Comparison of ENCODE assay signal across 10 cellular contexts in the genomic region with DNA sequence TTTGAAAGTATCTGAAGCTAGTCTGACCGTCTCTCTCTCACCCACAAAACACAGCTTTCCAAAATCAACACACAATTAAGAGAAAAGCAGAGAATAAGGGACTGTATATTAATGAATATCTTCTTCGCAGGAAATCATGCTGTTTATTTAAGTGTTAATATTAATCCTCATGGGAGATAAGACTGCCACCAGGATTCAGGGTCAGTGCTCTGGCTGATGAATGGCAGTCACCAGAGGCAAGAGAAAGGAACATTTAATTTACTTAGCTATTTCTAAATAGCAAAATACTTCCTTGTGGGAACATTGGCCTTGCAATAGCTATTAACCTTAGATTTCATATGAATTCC. TPM values are rescaled to one million over a fixed set of nuclear protein-coding genes. Genes with fewer than 3 reads are reported as not detected.
A peak's percentile ranks its signal among the peaks of the same experiment; 100 is the strongest.
DNase-seq lines count a peak whose midpoint lies in the region; ATAC-seq and TF ChIP-seq lines count a peak whose summit lies in the region.
"Had no signal": no experiment of that assay in that cellular context is flagged by ENCODE, and none has a peak within 500 bp of the region (broad histone marks: within the 10 kb centered on the region; RNA-seq: fewer than 3 reads in every experiment).

No MANE protein-coding gene starts in this region.

- H3K27ac ChIP-seq in upper lobe of left lung: peak overlapping the region; percentile 38 to 99 (median 60)
- H3K27ac ChIP-seq in MM.1S (ENCODE audit: low read length): no peak overlapping the region
- H3K27ac ChIP-seq in heart right ventricle: peak overlapping the region in 1 of 10 donors; percentile 41

- no peak overlapping the region for H3K4me2 ChIP-seq in MM.1S (ENCODE audit: low read depth, low read length)

- H3K27ac Mint-ChIP-seq in activated naive CD4-positive, alpha-beta T cell treated with anti-CD3 and anti-CD28 coated beads, Interleukin-2, amount 10 ng/mL, durations not matched to agents 7 days and 5 days: peak overlapping the region; percentile 91
- peak overlapping the region; percentile 94 for H3K27ac Mint-ChIP-seq in activated naive CD8-positive, alpha-beta T cell treated with anti-CD3 and anti-CD28 coated beads for 36 hours
- H3K27ac Mint-ChIP-seq in memory B cell: peak overlapping the region; percentile 64

- peaks cover 55% of the 10 kb centered on the region for H3K4me1 Mint-ChIP-seq in activated naive CD4-positive, alpha-beta T cell treated with anti-CD3 and anti-CD28 coated beads, Interleukin-2, amount 10 ng/mL, durations not matched to agents 7 days and 5 days
- peaks cover 45% of the 10 kb centered on the region for H3K4me1 Mint-ChIP-seq in activated naive CD8-positive, alpha-beta T cell treated with anti-CD3 and anti-CD28 coated beads for 36 hours
- H3K4me1 Mint-ChIP-seq in memory B cell: peaks cover 36% of the 10 kb centered on the region

- H3K36me3 ChIP-seq in upper lobe of left lung (peaks cover 4 to 22% (median 12%) of the 10 kb centered on the region in 4 donors), MM.1S (replicated peaks; ENCODE audit: insufficient read depth, low read length) (0 out of 2 replicates have a peak, but pooled peaks cover 8% of the 10 kb centered on the region), heart right ventricle (peaks cover 0 to 26% (median 10%) of the 10 kb centered on the region in 9 donors)

- no peak for DNase-seq in activated naive CD4-positive, alpha-beta T cell treated with anti-CD3 and anti-CD28 coated beads, Interleukin-2, amount 10 ng/mL, durations not matched to agents 7 days and 5 days
- DNase-seq in activated naive CD4-positive, alpha-beta T cell (lab: John Stamatoyannopoulos, UW): no peak
- DNase-seq in activated naive CD8-positive, alpha-beta T cell treated with anti-CD3 and anti-CD28 coated beads for 36 hours: no peak
- no peak for DNase-seq in memory B cell (ENCODE audit: low spot score in 2 of 2)
- DNase-seq in upper lobe of left lung: no peak
- DNase-seq in DMS 273 treated with DMSO at 0.1 percent for 48 hours (lab: John Stamatoyannopoulos, UW): no peak
- DNase-seq in MM.1S: no peak
- no peak for DNase-seq in heart right ventricle
- DNase-seq: cerebellar nuclear complex, right cardiac atrium had no signal

- H3K27me3 ChIP-seq in upper lobe of left lung (no peaks in the 10 kb centered on the region), MM.1S (replicated peaks; ENCODE audit: insufficient read depth, low read length) (no peaks in the 10 kb centered on the region), heart right ventricle (no peaks in the 10 kb centered on the region)

- no peaks in the 10 kb centered on the region for H3K9me3 ChIP-seq in upper lobe of left lung
- H3K9me3 ChIP-seq in MM.1S (replicated peaks; ENCODE audit: insufficient read depth, low read length): no peaks in the 10 kb centered on the region
- no peaks in the 10 kb centered on the region for H3K9me3 ChIP-seq in heart right ventricle

- peak overlapping the region; percentile 62 for H3K4me3 Mint-ChIP-seq in activated naive CD4-positive, alpha-beta T cell treated with anti-CD3 and anti-CD28 coated beads, Interleukin-2, amount 10 ng/mL, durations not matched to agents 7 days and 5 days
- H3K4me3 Mint-ChIP-seq in activated naive CD8-positive, alpha-beta T cell treated with anti-CD3 and anti-CD28 coated beads for 36 hours: peak overlapping the region; percentile 87
- H3K4me3 Mint-ChIP-seq in memory B cell: peak overlapping the region; percentile 8

- no peak for TF ChIP-seq POLR2A in upper lobe of left lung (IDR thresholded peaks at IDR 0.05)

- no peaks in the 10 kb centered on the region for H3K9me3 Mint-ChIP-seq in activated naive CD4-positive, alpha-beta T cell treated with anti-CD3 and anti-CD28 coated beads, Interleukin-2, amount 10 ng/mL, durations not matched to agents 7 days and 5 days
- peaks cover 2% of the 10 kb centered on the region for H3K9me3 Mint-ChIP-seq in activated naive CD8-positive, alpha-beta T cell treated with anti-CD3 and anti-CD28 coated beads for 36 hours
- no peaks in the 10 kb centered on the region for H3K9me3 Mint-ChIP-seq in memory B cell

- H3K9me2 ChIP-seq in MM.1S (replicated peaks; ENCODE audit: insufficient read depth, low read length): no peaks in the 10 kb centered on the region

- 0 out of 2 replicates have a peak, but pooled peaks cover 6% of the 10 kb centered on the region for H3F3A ChIP-seq in MM.1S (ENCODE audit: insufficient read depth, low read length)

- TF ChIP-seq CTCF in upper lobe of left lung (IDR thresholded peaks at IDR 0.05): no peak
- no peak for TF ChIP-seq CTCF in MM.1S (IDR thresholded peaks at IDR 0.05; ENCODE audit: low read length)
- TF ChIP-seq CTCF in heart right ventricle (IDR thresholded peaks at IDR 0.05): no peak

- ATAC-seq in memory B cell (ENCODE audit: low read depth) (no peak), upper lobe of left lung (ENCODE audit: low FRiP score in 2 of 2) (no peak), heart right ventricle (no peak)
- ATAC-seq: right cardiac atrium had no signal

- H3K79me2 ChIP-seq in MM.1S (ENCODE audit: low read length): peaks cover 56% of the 10 kb centered on the region

- H3K4me1 ChIP-seq in upper lobe of left lung: peaks cover 22 to 27% (median 24%) of the 10 kb centered on the region in 4 donors
- H3K4me1 ChIP-seq in MM.1S (ENCODE audit: low read length): peaks cover 25% of the 10 kb centered on the region
- H3K4me1 ChIP-seq in heart right ventricle: peaks cover 0 to 29% (median 26%) of the 10 kb centered on the region in 9 donors

- peaks cover 28% of the 10 kb centered on the region for H3K36me3 Mint-ChIP-seq in activated naive CD4-positive, alpha-beta T cell treated with anti-CD3 and anti-CD28 coated beads, Interleukin-2, amount 10 ng/mL, durations not matched to agents 7 days and 5 days
- H3K36me3 Mint-ChIP-seq in activated naive CD8-positive, alpha-beta T cell treated with anti-CD3 and anti-CD28 coated beads for 36 hours: peaks cover 12% of the 10 kb centered on the region
- H3K36me3 Mint-ChIP-seq in memory B cell: peaks cover 12% of the 10 kb centered on the region

- no peak overlapping the region for H3K9ac ChIP-seq in MM.1S (ENCODE audit: low read length)

- TF ChIP-seq EP300 in upper lobe of left lung (IDR thresholded peaks at IDR 0.05): no peak

- WGBS in upper lobe of left lung, 2 donors: 43 to 54% methylated on average over 2 of the region's 2 CpGs
- WGBS in heart right ventricle, 2 donors: 69 to 71% methylated on average over 2 of the region's 2 CpGs

- no peaks in the 10 kb centered on the region for H4K20me1 ChIP-seq in MM.1S (ENCODE audit: insufficient read depth, low read length)

- peaks cover 3% of the 10 kb centered on the region for H3K27me3 Mint-ChIP-seq in activated naive CD4-positive, alpha-beta T cell treated with anti-CD3 and anti-CD28 coated beads, Interleukin-2, amount 10 ng/mL, durations not matched to agents 7 days and 5 days
- H3K27me3 Mint-ChIP-seq in activated naive CD8-positive, alpha-beta T cell treated with anti-CD3 and anti-CD28 coated beads for 36 hours: peaks cover 2% of the 10 kb centered on the region
- H3K27me3 Mint-ChIP-seq in memory B cell: peaks cover 3% of the 10 kb centered on the region

- intact Hi-C loops in heart right ventricle (cut with DNase I): loop anchor here in 2 of 10 donors (5.0 to 10.0 kb wide), 2 partner anchors 99 to 183 kb away; a partner anchor contains a TSS

- CTCF ChIA-PET in activated naive CD4-positive, alpha-beta T cell treated with anti-CD3 and anti-CD28 coated beads, Interleukin-2, amount 10 ng/mL, durations not matched to agents 7 days and 5 days (lab: Charles Lee): no interaction called here

- H3K4me3 ChIP-seq in upper lobe of left lung (no peak overlapping the region), MM.1S (ENCODE audit: low read length) (no peak overlapping the region), heart right ventricle (no peak overlapping the region)

- no peak overlapping the region for H2AFZ ChIP-seq in MM.1S (ENCODE audit: low read length)

RNA-seq across cellular contexts. Expression of a gene that starts 2.2 kb away (rescaled TPM):
- total RNA-seq in activated naive CD8-positive, alpha-beta T cell treated with anti-CD3 and anti-CD28 coated beads for 36 hours: 1 to 10 TPM; 9.3 to 9.5 TPM
- total RNA-seq in upper lobe of left lung: 10 to 100 TPM in 4 of 6 donors, 1 to 10 TPM in 2; 6.4 to 15.1 (median 10.7) TPM
- total RNA-seq in heart right ventricle: 1 to 10 TPM; 3.3 to 8.9 (median 5.7) TPM
- polyA plus RNA-seq in heart right ventricle: 1 to 10 TPM; 2.4 to 3.3 TPM

Comparison
In these comparisons a context has a peak if more than half of its experiments do, and no peak if none do; other contexts are left out.
1. H3K4me3 Mint-ChIP-seq: peak in every context shown above with its lines; median percentile 87 in activated naive CD8-positive, alpha-beta T cell treated with anti-CD3 and anti-CD28 coated beads for 36 hours; 62 in activated naive CD4-positive, alpha-beta T cell treated with anti-CD3 and anti-CD28 coated beads, Interleukin-2, amount 10 ng/mL, durations not matched to agents 7 days and 5 days; 8 in memory B cell.